ENCODE assay signal across 18 cellular contexts in the genomic region with DNA sequence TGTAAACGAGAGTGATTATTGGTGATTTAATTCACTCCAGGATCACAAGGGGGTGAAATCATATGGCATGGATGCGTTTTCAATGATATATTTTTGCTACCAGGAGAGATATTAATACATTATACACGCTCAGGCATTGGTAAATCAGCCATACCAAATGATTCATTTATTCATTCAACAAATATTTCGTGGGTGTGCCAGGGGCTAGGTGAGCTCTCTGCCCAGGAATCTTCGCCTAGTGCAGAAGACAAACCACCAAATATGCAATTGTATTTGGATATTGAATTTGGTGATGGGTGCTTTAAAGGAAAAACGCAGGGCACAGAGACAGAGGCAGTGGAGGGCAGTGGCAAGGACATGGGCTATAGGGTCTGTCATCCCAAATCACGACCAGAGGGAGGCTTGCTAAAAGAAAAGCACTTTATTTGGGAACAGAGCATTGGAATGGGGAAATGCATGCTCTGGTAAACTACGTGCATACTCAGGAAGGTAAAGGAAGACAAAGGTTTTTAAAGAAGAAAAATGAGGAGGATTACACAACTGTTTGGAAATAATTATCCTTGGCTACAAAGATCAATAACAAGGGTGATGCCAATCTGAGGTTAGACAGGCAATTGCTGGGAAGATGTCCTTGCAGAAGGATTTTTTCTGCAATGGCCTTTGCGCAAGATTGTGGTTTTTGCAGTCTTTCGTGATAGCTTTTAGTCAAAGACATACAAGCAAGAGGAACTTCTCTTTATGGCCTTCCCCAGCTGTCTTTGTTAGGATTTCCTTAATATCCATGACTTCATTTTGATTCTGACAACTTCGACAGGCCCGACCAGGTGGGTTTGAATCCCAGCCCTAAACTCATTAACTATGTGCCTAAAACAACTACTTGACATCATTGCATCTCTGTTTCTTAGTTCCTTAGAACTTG.
DNase-seq lines count a peak whose midpoint lies in the region; ATAC-seq and TF ChIP-seq lines count a peak whose summit lies in the region.
"Had no signal": no experiment of that assay in that cellular context is flagged by ENCODE, and none has a peak within 500 bp of the region (broad histone marks: within the 10 kb centered on the region; RNA-seq: fewer than 3 reads in every experiment).

No MANE protein-coding gene starts in this region.

- no peak for ATAC-seq in SK-N-SH treated with all-trans-retinoic acid at 6 μM for 48 hours
- ATAC-seq: HepG2; stimulated activated naive CD8-positive, alpha-beta T cell treated with anti-CD3 and anti-CD28 coated beads, Interleukin-15, Interleukin-2, amounts not matched to agents 100 U/mL and 50 U/mL, for 24 hours had no signal

- POLR2A ChIA-PET in RWPE1 (lab: Yijun Ruan, JAX; ENCODE audit: low non-redundant PET), result no interaction called here

- CTCF ChIA-PET in RWPE1 (lab: Yijun Ruan, JAX), result no interaction called here

- DNase-seq in AG10803 (ENCODE audit: low read depth) (peak; percentile 52), Kasumi-1 (lab: John Stamatoyannopoulos, UW) (peak; percentile 71 to 73), RWPE1 (ENCODE audit: low spot score) (peak; percentile 57), epithelial cell of esophagus (ENCODE audit: low read depth) (peak; percentile 74), HuH-7 (ENCODE audit: low spot score) (no peak), NCI-H2227 treated with DMSO at 0.1 percent for 48 hours (lab: John Stamatoyannopoulos, UW) (no peak), islet precursor cell (no peak)
- DNase-seq: aorta; cortex of kidney; kidney glomerular epithelial cell; NCI-H1417; NCI-H345; stimulated activated naive CD8-positive, alpha-beta T cell treated with anti-CD3 and anti-CD28 coated beads, Interleukin-15, Interleukin-2, amounts not matched to agents 100 U/mL and 50 U/mL, for 24 hours; SW 1271 had no signal

- H3K4me3 ChIP-seq in AG10803 (ENCODE audit: low read length) (no peak overlapping the region), epithelial cell of esophagus (ENCODE audit: low read length) (no peak overlapping the region)
- H3K4me3 ChIP-seq: hepatocyte, upper lobe of left lung had no signal

- no peak overlapping the region for H3K27ac ChIP-seq in RWPE1
- H3K27ac ChIP-seq: hepatocyte, upper lobe of left lung had no signal

- TF ChIP-seq CTCF in AG10803 (conservative IDR thresholded peaks at IDR 0.05; ENCODE audit: low read length) (no peak), RWPE1 (conservative IDR thresholded peaks at IDR 0.05; ENCODE audit: low read depth) (no peak), epithelial cell of esophagus (IDR thresholded peaks at IDR 0.05; ENCODE audit: insufficient read depth, low read depth, low read length, missing control alignments) (no peak)

TF ChIP-seq in SK-N-SH treated with all-trans-retinoic acid at 6 μM for 48 hours, 23 proteins besides CTCF, POLR2A, EP300 and RAD21:
- TF ChIP-seq TOX (CRISPR knock-in tag; IDR thresholded peaks at IDR 0.05; ENCODE audit: borderline replicate concordance), result no peak
- TF ChIP-seq CSDC2 (CRISPR knock-in tag; IDR thresholded peaks at IDR 0.05), result no peak
- TF ChIP-seq, protein P1, sequence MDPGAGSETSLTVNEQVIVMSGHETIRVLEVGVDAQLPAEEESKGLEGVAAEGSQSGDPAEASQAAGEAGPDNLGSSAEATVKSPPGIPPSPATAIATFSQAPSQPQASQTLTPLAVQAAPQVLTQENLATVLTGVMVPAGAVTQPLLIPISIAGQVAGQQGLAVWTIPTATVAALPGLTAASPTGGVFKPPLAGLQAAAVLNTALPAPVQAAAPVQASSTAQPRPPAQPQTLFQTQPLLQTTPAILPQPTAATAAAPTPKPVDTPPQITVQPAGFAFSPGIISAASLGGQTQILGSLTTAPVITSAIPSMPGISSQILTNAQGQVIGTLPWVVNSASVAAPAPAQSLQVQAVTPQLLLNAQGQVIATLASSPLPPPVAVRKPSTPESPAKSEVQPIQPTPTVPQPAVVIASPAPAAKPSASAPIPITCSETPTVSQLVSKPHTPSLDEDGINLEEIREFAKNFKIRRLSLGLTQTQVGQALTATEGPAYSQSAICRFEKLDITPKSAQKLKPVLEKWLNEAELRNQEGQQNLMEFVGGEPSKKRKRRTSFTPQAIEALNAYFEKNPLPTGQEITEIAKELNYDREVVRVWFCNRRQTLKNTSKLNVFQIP (CRISPR knock-in tag; IDR thresholded peaks at IDR 0.05; ENCODE audit: borderline replicate concordance, low read depth), result no peak
- TF ChIP-seq PPARA (CRISPR knock-in tag; IDR thresholded peaks at IDR 0.05; ENCODE audit: borderline replicate concordance), result no peak
- no peak for TF ChIP-seq ARNTL (CRISPR knock-in tag; IDR thresholded peaks at IDR 0.05; ENCODE audit: borderline replicate concordance, low read depth)
- no peak for TF ChIP-seq OSR1 (CRISPR knock-in tag; IDR thresholded peaks at IDR 0.05)
- TF ChIP-seq, protein P2, sequence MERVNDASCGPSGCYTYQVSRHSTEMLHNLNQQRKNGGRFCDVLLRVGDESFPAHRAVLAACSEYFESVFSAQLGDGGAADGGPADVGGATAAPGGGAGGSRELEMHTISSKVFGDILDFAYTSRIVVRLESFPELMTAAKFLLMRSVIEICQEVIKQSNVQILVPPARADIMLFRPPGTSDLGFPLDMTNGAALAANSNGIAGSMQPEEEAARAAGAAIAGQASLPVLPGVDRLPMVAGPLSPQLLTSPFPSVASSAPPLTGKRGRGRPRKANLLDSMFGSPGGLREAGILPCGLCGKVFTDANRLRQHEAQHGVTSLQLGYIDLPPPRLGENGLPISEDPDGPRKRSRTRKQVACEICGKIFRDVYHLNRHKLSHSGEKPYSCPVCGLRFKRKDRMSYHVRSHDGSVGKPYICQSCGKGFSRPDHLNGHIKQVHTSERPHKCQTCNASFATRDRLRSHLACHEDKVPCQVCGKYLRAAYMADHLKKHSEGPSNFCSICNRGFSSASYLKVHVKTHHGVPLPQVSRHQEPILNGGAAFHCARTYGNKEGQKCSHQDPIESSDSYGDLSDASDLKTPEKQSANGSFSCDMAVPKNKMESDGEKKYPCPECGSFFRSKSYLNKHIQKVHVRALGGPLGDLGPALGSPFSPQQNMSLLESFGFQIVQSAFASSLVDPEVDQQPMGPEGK (CRISPR knock-in tag; IDR thresholded peaks at IDR 0.05; ENCODE audit: borderline replicate concordance), result no peak
- TF ChIP-seq ZFP30 (CRISPR knock-in tag; IDR thresholded peaks at IDR 0.05), result no peak
- no peak for TF ChIP-seq ISL1 (CRISPR knock-in tag; IDR thresholded peaks at IDR 0.05)
- no peak for TF ChIP-seq ZNF565 (CRISPR knock-in tag; conservative IDR thresholded peaks at IDR 0.05; ENCODE audit: low read depth)
- TF ChIP-seq SNAI2 (CRISPR knock-in tag; IDR thresholded peaks at IDR 0.05), result no peak
- no peak for TF ChIP-seq ZFP3 (CRISPR knock-in tag; IDR thresholded peaks at IDR 0.05)
- TF ChIP-seq TCF4 (CRISPR knock-in tag; IDR thresholded peaks at IDR 0.05; ENCODE audit: borderline replicate concordance), result no peak
- no peak for TF ChIP-seq RARB (CRISPR knock-in tag; IDR thresholded peaks at IDR 0.05)
- TF ChIP-seq, protein P3, sequence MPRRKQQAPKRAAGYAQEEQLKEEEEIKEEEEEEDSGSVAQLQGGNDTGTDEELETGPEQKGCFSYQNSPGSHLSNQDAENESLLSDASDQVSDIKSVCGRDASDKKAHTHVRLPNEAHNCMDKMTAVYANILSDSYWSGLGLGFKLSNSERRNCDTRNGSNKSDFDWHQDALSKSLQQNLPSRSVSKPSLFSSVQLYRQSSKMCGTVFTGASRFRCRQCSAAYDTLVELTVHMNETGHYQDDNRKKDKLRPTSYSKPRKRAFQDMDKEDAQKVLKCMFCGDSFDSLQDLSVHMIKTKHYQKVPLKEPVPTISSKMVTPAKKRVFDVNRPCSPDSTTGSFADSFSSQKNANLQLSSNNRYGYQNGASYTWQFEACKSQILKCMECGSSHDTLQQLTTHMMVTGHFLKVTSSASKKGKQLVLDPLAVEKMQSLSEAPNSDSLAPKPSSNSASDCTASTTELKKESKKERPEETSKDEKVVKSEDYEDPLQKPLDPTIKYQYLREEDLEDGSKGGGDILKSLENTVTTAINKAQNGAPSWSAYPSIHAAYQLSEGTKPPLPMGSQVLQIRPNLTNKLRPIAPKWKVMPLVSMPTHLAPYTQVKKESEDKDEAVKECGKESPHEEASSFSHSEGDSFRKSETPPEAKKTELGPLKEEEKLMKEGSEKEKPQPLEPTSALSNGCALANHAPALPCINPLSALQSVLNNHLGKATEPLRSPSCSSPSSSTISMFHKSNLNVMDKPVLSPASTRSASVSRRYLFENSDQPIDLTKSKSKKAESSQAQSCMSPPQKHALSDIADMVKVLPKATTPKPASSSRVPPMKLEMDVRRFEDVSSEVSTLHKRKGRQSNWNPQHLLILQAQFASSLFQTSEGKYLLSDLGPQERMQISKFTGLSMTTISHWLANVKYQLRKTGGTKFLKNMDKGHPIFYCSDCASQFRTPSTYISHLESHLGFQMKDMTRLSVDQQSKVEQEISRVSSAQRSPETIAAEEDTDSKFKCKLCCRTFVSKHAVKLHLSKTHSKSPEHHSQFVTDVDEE (CRISPR knock-in tag; IDR thresholded peaks at IDR 0.05), result no peak
- no peak for TF ChIP-seq GLIS3 (CRISPR knock-in tag; IDR thresholded peaks at IDR 0.05)

Comparison
In these comparisons a context has a peak if more than half of its experiments do, and no peak if none do; other contexts are left out.
1. DNase-seq: peak in AG10803 (single experiment), Kasumi-1 (2 of 2), RWPE1 (single experiment) and epithelial cell of esophagus (single experiment); none in HuH-7 (single experiment), NCI-H2227 treated with DMSO at 0.1 percent for 48 hours (single experiment) and islet precursor cell (single experiment).